9 cellular contexts compared by ENCODE assay signal in the genomic region with DNA sequence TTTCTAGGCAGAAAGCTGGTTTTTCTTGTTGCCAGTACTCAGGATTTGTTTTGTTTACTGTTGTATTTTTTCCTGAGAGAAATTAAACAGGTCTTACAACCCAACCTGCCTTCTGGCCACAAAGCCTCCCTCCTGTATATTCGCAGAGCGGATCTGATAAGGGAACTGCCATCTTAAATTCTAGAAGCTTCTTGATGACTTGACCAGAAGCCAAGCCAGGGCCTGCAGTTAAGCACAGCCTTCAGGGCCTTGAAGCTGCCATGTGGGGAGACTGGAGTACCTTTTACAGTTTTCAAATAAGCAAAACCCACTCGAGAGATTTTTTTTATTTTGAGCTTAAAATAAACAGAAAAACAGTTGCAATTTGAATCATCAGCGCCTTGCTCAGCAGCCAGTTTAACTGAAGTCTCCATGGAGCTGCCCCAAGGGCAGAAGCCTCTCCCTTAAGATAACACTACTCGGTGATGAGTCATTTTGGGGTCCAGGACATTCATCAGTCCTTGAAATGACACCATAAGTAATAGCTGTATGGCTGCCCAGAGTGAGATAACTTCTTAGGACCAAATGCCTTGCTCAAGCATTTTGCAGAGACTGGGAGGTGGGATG. TPM values are rescaled to one million over a fixed set of nuclear protein-coding genes. Genes with fewer than 3 reads are reported as not detected.
A peak's percentile ranks its signal among the peaks of the same experiment; 100 is the strongest.
DNase-seq lines count a peak whose midpoint lies in the region; ATAC-seq and TF ChIP-seq lines count a peak whose summit lies in the region.
"Had no signal": no experiment of that assay in that cellular context is flagged by ENCODE, and none has a peak within 500 bp of the region (broad histone marks: within the 10 kb centered on the region; RNA-seq: fewer than 3 reads in every experiment).

No MANE protein-coding gene starts in this region.

- H3K4me3 Mint-ChIP-seq in Calu3 (ENCODE audit: low read depth, unreplicated experiment), result no peak overlapping the region
- no peak overlapping the region for H3K4me3 Mint-ChIP-seq in naive thymus-derived CD8-positive, alpha-beta T cell
- H3K4me3 Mint-ChIP-seq: central memory CD8-positive, alpha-beta T cell had no signal

- no peaks in the 10 kb centered on the region for H3K27me3 Mint-ChIP-seq in Calu3 (ENCODE audit: unreplicated experiment)
- no peaks in the 10 kb centered on the region for H3K27me3 Mint-ChIP-seq in naive thymus-derived CD8-positive, alpha-beta T cell
- H3K27me3 Mint-ChIP-seq: central memory CD8-positive, alpha-beta T cell had no signal

- H3K36me3 ChIP-seq in RWPE2 (ENCODE audit: low read depth) (no peaks in the 10 kb centered on the region), tibial artery (no peaks in the 10 kb centered on the region)

- H3K27ac ChIP-seq in RWPE2 (ENCODE audit: poor library complexity, severe bottlenecking) (no peak overlapping the region), tibial artery (no peak overlapping the region)

- H3K27ac Mint-ChIP-seq in Calu3 (ENCODE audit: unreplicated experiment), result no peak overlapping the region
- no peak overlapping the region for H3K27ac Mint-ChIP-seq in naive thymus-derived CD8-positive, alpha-beta T cell

- no peak overlapping the region for H3K4me3 ChIP-seq in RWPE2 (ENCODE audit: severe bottlenecking)
- H3K4me3 ChIP-seq in tibial artery, result no peak overlapping the region

- intact Hi-C loops in Calu3 (cut with micrococcal nuclease; ENCODE audit: unreplicated experiment) (no loop called here), tibial artery (cut with DNase I; ENCODE audit: low total_unique reads) (no loop called here)

- H3K4me1 Mint-ChIP-seq in Calu3 (ENCODE audit: low read depth, unreplicated experiment), result no peaks in the 10 kb centered on the region
- H3K4me1 Mint-ChIP-seq in naive thymus-derived CD8-positive, alpha-beta T cell, result no peaks in the 10 kb centered on the region
- H3K4me1 Mint-ChIP-seq: central memory CD8-positive, alpha-beta T cell had no signal

- H3K4me1 ChIP-seq in RWPE2 (ENCODE audit: insufficient read depth, poor library complexity, severe bottlenecking) (peaks cover 3% of the 10 kb centered on the region), tibial artery (no peaks in the 10 kb centered on the region)

- H3K9me3 ChIP-seq in RWPE2 (ENCODE audit: severe bottlenecking) (no peaks in the 10 kb centered on the region), tibial artery (no peaks in the 10 kb centered on the region)

- BruUV-seq in Calu3 (replicated peaks; lab: Mats Ljungman, UMichigan), result no TSS peak

- POLR2A ChIA-PET in naive thymus-derived CD8-positive, alpha-beta T cell (lab: Charles Lee), result no interaction called here

- CTCF ChIA-PET in Calu3 (lab: Charles Lee), result no interaction called here

- peaks cover 2% of the 10 kb centered on the region for H3K9me3 Mint-ChIP-seq in Calu3 (ENCODE audit: low read depth, unreplicated experiment)
- no peaks in the 10 kb centered on the region for H3K9me3 Mint-ChIP-seq in naive thymus-derived CD8-positive, alpha-beta T cell
- H3K9me3 Mint-ChIP-seq: central memory CD8-positive, alpha-beta T cell had no signal

- DNase-seq in RWPE2 (ENCODE audit: low spot score), result no peak
- DNase-seq in left kidney (ENCODE audit: low read depth, low spot score), result peak; percentile 31
- no peak for DNase-seq in Calu3
- no peak for DNase-seq in Kasumi-1 (lab: John Stamatoyannopoulos, UW)
- DNase-seq in tibial artery, result no peak
- DNase-seq in naive thymus-derived CD8-positive, alpha-beta T cell, result no peak

- peak; percentile 78 for ATAC-seq in GM18861 (IDR thresholded peaks at IDR 0.05; ENCODE audit: unreplicated experiment)
- ATAC-seq in HG02759 (IDR thresholded peaks at IDR 0.05; ENCODE audit: unreplicated experiment), result peak; percentile 98
- ATAC-seq in RWPE2 (ENCODE audit: low read depth), result peak; percentile 45; the same call in 1 of the 3 replicates
- ATAC-seq in naive thymus-derived CD8-positive, alpha-beta T cell, result no peak

- no peak for TF ChIP-seq CTCF in RWPE2 (IDR thresholded peaks at IDR 0.05; ENCODE audit: poor library complexity, severe bottlenecking)
- TF ChIP-seq CTCF in Calu3 (IDR thresholded peaks at IDR 0.05; ENCODE audit: unreplicated experiment), result no peak
- no peak for TF ChIP-seq CTCF in tibial artery (IDR thresholded peaks at IDR 0.05)

- H3K27me3 ChIP-seq in RWPE2 (ENCODE audit: insufficient read depth, poor library complexity, severe bottlenecking) (no peaks in the 10 kb centered on the region), tibial artery (no peaks in the 10 kb centered on the region)

- H3K36me3 Mint-ChIP-seq in Calu3 (ENCODE audit: insufficient read depth, unreplicated experiment), result no peaks in the 10 kb centered on the region
- H3K36me3 Mint-ChIP-seq in naive thymus-derived CD8-positive, alpha-beta T cell, result no peaks in the 10 kb centered on the region

RNA-seq across cellular contexts. Expression of a gene that starts 51.5 kb away (rescaled TPM):
- 28.0 and 32.8 TPM in 2 replicates for total RNA-seq in Calu3 (2022)
- total RNA-seq in naive thymus-derived CD8-positive, alpha-beta T cell, result 1 to 10 TPM; 8.0 to 9.4 TPM
- under 1 TPM; 0.17 to 0.44 (median 0.41) TPM for polyA plus RNA-seq in naive thymus-derived CD8-positive, alpha-beta T cell

Comparison
In these comparisons a context has a peak if more than half of its experiments do, and no peak if none do; other contexts are left out.
1. ATAC-seq: peak in GM18861 (single experiment), HG02759 (single experiment) and RWPE2 (single experiment); none in naive thymus-derived CD8-positive, alpha-beta T cell (0 of 2).